21 cellular contexts compared by ENCODE assay signal in the genomic region with DNA sequence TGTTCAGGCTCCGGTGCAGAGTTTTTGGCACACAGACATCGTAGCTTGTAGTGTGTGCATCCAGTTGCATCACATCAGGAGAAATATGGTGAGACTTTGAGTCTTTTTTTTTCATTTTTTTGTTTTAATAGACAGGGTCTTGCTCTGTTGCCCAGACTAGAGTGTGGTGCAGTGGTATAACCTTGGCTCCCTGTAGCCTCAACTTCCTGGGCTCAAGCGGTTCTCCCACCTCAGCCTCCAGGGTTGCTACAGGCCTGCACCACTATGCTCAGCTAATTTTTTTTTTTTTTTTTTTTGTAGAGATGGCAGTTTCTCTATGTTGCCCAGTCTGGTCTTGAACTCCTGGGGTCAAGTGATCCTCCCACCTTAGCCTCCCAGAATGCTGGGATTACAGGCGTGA.
"Had no signal": no experiment of that assay in that cellular context is flagged by ENCODE, and none has a peak within 500 bp of the region (broad histone marks: within the 10 kb centered on the region; RNA-seq: fewer than 3 reads in every experiment).

No MANE protein-coding gene starts in this region.

- H3K27me3 Mint-ChIP-seq: activated CD4-positive, alpha-beta T cell treated with anti-CD3 and anti-CD28 coated beads, Interleukin-2, amount 10 ng/mL, durations not matched to agents 24 days and 14 days; stimulated activated naive CD8-positive, alpha-beta T cell treated with anti-CD3 and anti-CD28 coated beads, Interleukin-15, amount 100 ng/mL, for 72 hours had no signal

- H3K36me3 ChIP-seq: adrenal gland, breast epithelium, lower lobe of right lung had no signal

- H3K4me3 ChIP-seq: adrenal gland, breast epithelium, lower lobe of right lung, SK-N-MC had no signal

- H3K9me3 ChIP-seq: adrenal gland, breast epithelium, lower lobe of right lung had no signal

- ATAC-seq: activated naive CD4-positive, alpha-beta T cell treated with anti-CD3 and anti-CD28 coated beads, Interleukin-2, amount 50 U/mL, for 72 hours; activated T-cell treated with anti-CD3 and anti-CD28 coated beads, Interleukin-2, amount 50 U/mL, for 72 hours; esophagus mucosa; stimulated activated naive CD8-positive, alpha-beta T cell treated with anti-CD3 and anti-CD28 coated beads, Interleukin-15, amount 100 ng/mL, for 72 hours had no signal

- DNase-seq: activated CD4-positive, alpha-beta T cell treated with anti-CD3 and anti-CD28 coated beads, Interleukin-2, amount 10 ng/mL, durations not matched to agents 24 days and 14 days; activated CD4-positive, CD25-positive, alpha-beta regulatory T cell; activated CD8-positive, alpha-beta memory T cell treated with anti-CD3 and anti-CD28 coated beads for 24 hours; activated CD8-positive, alpha-beta memory T cell treated with anti-CD3 and anti-CD28 coated beads, Interleukin-2, amount 50 U/mL, for 48 hours; activated effector memory CD4-positive, alpha-beta T cell treated with anti-CD3 and anti-CD28 coated beads, Interleukin-2, amount 50 U/mL, for 16 hours; activated T-cell treated with anti-CD3 and anti-CD28 coated beads, Interleukin-2, amount 50 U/mL, for 72 hours; adrenal gland; cerebellar nuclear complex; cortex of kidney; lower lobe of right lung; nephron progenitor cell; nucleus accumbens; retina; stimulated activated CD4-positive, alpha-beta T cell treated with anti-CD3 and anti-CD28 coated beads, Interleukin-2, amount 100 ng/mL, for 48 hours; stimulated activated naive CD8-positive, alpha-beta T cell treated with anti-CD3 and anti-CD28 coated beads, Interleukin-15, amount 100 ng/mL, for 72 hours had no signal

- H3K4me1 Mint-ChIP-seq: nephron progenitor cell had no signal

- H3K27ac Mint-ChIP-seq: activated CD4-positive, alpha-beta T cell treated with anti-CD3 and anti-CD28 coated beads, Interleukin-2, amount 10 ng/mL, durations not matched to agents 24 days and 14 days; activated naive CD4-positive, alpha-beta T cell treated with anti-CD3 and anti-CD28 coated beads, Interleukin-2, amount 50 U/mL, for 72 hours; activated T-cell treated with anti-CD3 and anti-CD28 coated beads, Interleukin-2, amount 50 U/mL, for 72 hours; T-helper 2 cell treated with Interferon-gamma antibody and Interleukin-4, amounts not matched to agents 5 μg/mL and 100 μg/mL, for 36 hours had no signal

- H3K4me3 Mint-ChIP-seq: activated CD4-positive, alpha-beta T cell treated with anti-CD3 and anti-CD28 coated beads, Interleukin-2, amount 10 ng/mL, durations not matched to agents 24 days and 14 days; activated T-cell treated with anti-CD3 and anti-CD28 coated beads, Interleukin-2, amount 50 U/mL, for 72 hours; mesothelial cell of epicardium; nephron progenitor cell; stimulated activated naive CD8-positive, alpha-beta T cell treated with anti-CD3 and anti-CD28 coated beads, Interleukin-15, amount 100 ng/mL, for 72 hours; T-helper 2 cell treated with Interferon-gamma antibody and Interleukin-4, amounts not matched to agents 5 μg/mL and 100 μg/mL, for 36 hours had no signal

- H3K27ac ChIP-seq: adrenal gland, breast epithelium had no signal

- H3K27me3 ChIP-seq: adrenal gland, breast epithelium had no signal

- H3K36me3 Mint-ChIP-seq: activated naive CD4-positive, alpha-beta T cell treated with anti-CD3 and anti-CD28 coated beads, Interleukin-2, amount 50 U/mL, for 72 hours; mesothelial cell of epicardium had no signal

- H3K9me3 Mint-ChIP-seq: activated CD4-positive, alpha-beta T cell treated with anti-CD3 and anti-CD28 coated beads, Interleukin-2, amount 10 ng/mL, durations not matched to agents 24 days and 14 days; activated naive CD4-positive, alpha-beta T cell treated with anti-CD3 and anti-CD28 coated beads, Interleukin-2, amount 50 U/mL, for 72 hours; activated T-cell treated with anti-CD3 and anti-CD28 coated beads, Interleukin-2, amount 50 U/mL, for 72 hours; mesothelial cell of epicardium; nephron progenitor cell; stimulated activated naive CD8-positive, alpha-beta T cell treated with anti-CD3 and anti-CD28 coated beads, Interleukin-15, amount 100 ng/mL, for 72 hours; T-helper 2 cell treated with Interferon-gamma antibody and Interleukin-4, amounts not matched to agents 5 μg/mL and 100 μg/mL, for 36 hours had no signal
